Comparison of ENCODE assay signal across 13 cellular contexts in genomic region chr2:237739101-237739500, GRCh38. TPM values are rescaled to one million over a fixed set of nuclear protein-coding genes. Genes with fewer than 3 reads are reported as not detected.
DNase-seq lines count a peak whose midpoint lies in the region; ATAC-seq, FAIRE-seq and TF ChIP-seq lines count a peak whose summit lies in the region.
"Had no signal": no experiment of that assay in that cellular context is flagged by ENCODE, and none has a peak within 500 bp of the region (broad histone marks: within the 10 kb centered on the region; RNA-seq: fewer than 3 reads in every experiment).

No MANE protein-coding gene starts in this region.

- no peak for FAIRE-seq in H54 (lab: Jason Lieb, UNC)
- FAIRE-seq: colon had no signal

- H3K4me1 Mint-ChIP-seq in effector memory CD8-positive, alpha-beta T cell (ENCODE audit: low read depth in 2 of 2) = peaks cover 43 to 48% of the 10 kb centered on the region in 2 donors

- no peaks in the 10 kb centered on the region for H3K9me3 Mint-ChIP-seq in effector memory CD8-positive, alpha-beta T cell
- H3K9me3 Mint-ChIP-seq: activated naive CD4-positive, alpha-beta T cell treated with anti-CD3 and anti-CD28 coated beads, Interleukin-2, amount 50 U/mL, for 24 hours; natural killer cell had no signal

- H3K4me1 ChIP-seq in lung (ENCODE audit: control insufficient read depth in 2 of 2, insufficient read depth in 2 of 2, low read length in 2 of 2) = peaks cover 15 to 22% of the 10 kb centered on the region in 2 donors
- peaks cover 12 to 99% (median 69%) of the 10 kb centered on the region in 6 donors for H3K4me1 ChIP-seq in spleen

- TF ChIP-seq POLR2A in spleen (IDR thresholded peaks at IDR 0.05) = no peak
- TF ChIP-seq POLR2A in H54 (IDR thresholded peaks at IDR 0.05; ENCODE audit: low read depth, low read length) = no peak

- H3K27ac ChIP-seq in lung (ENCODE audit: low read depth in 1 of 2, low read length in 1 of 2) = peak overlapping the region; percentile 61 to 83
- peak overlapping the region in 5 of 8 donors; percentile 5 to 46 (median 22) for H3K27ac ChIP-seq in spleen

- H3K9me3 ChIP-seq in lung (ENCODE audit: control insufficient read depth in 2 of 2, insufficient read depth in 1 of 2, low read length in 1 of 2) = no peaks in the 10 kb centered on the region
- H3K9me3 ChIP-seq in spleen = no peaks in the 10 kb centered on the region

- H3K36me3 ChIP-seq in H7 (replicated peaks; ENCODE audit: control insufficient read depth, insufficient read depth, low read length) = no peaks in the 10 kb centered on the region; the same call in 1 of the 2 replicates
- H3K36me3 ChIP-seq in lung (ENCODE audit: control insufficient read depth in 2 of 2, insufficient read depth in 2 of 2, low read length in 2 of 2) = peaks cover 5 to 9% of the 10 kb centered on the region in 2 donors
- H3K36me3 ChIP-seq in spleen = peaks cover 0 to 78% (median 15%) of the 10 kb centered on the region in 6 donors

- no peaks in the 10 kb centered on the region for H3K27me3 Mint-ChIP-seq in effector memory CD8-positive, alpha-beta T cell
- H3K27me3 Mint-ChIP-seq: activated naive CD4-positive, alpha-beta T cell treated with anti-CD3 and anti-CD28 coated beads, Interleukin-2, amount 50 U/mL, for 24 hours had no signal

- peak; percentile 67 for DNase-seq in H7
- no peak for DNase-seq in effector memory CD8-positive, alpha-beta T cell
- DNase-seq in lung (ENCODE audit: low spot score) = no peak
- DNase-seq in spleen = no peak
- no peak for DNase-seq in H54 (ENCODE audit: insufficient read length, low spot score)
- DNase-seq in NOMO-1 (lab: John Stamatoyannopoulos, UW; ENCODE audit: unreplicated experiment in 2 of 2) = no peak
- DNase-seq in activated CD4-positive, CD25-positive, alpha-beta regulatory T cell treated with anti-CD3 and anti-CD28 coated beads, Interleukin-2, amount 50 U/mL, for 72 hours = no peak
- DNase-seq in superior temporal gyrus (ENCODE audit: extremely low spot score) = no peak
- DNase-seq: activated CD4-positive, alpha-beta T cell treated with anti-CD3 and anti-CD28 coated beads, Interleukin-2, amount 50 U/mL, for 48 hours; DND-41; natural killer cell had no signal

- peak overlapping the region; percentile 72 to 90 for H3K27ac Mint-ChIP-seq in effector memory CD8-positive, alpha-beta T cell
- H3K27ac Mint-ChIP-seq: activated naive CD4-positive, alpha-beta T cell treated with anti-CD3 and anti-CD28 coated beads, Interleukin-2, amount 50 U/mL, for 24 hours had no signal

- intact Hi-C loops in spleen (cut with DNase I; ENCODE audit: low total_unique reads) = no loop called here

- peaks cover 76% of the 10 kb centered on the region for H3K36me3 Mint-ChIP-seq in effector memory CD8-positive, alpha-beta T cell (ENCODE audit: insufficient read depth)
- H3K36me3 Mint-ChIP-seq: natural killer cell had no signal

- H3K4me3 ChIP-seq in H7 (ENCODE audit: insufficient read depth, low read depth, low read length) (no peak overlapping the region), lung (no peak overlapping the region), spleen (no peak overlapping the region)

- WGBS in lung, 2 donors = 60 to 70% methylated on average over 15 of the region's 15 CpGs
- 68 to 84% (median 77%) methylated on average over 15 of the region's 15 CpGs for WGBS in spleen, 5 donors

- peak overlapping the region in 1 of 2 donors; percentile 2 for H3K4me3 Mint-ChIP-seq in effector memory CD8-positive, alpha-beta T cell
- H3K4me3 Mint-ChIP-seq: activated naive CD4-positive, alpha-beta T cell treated with anti-CD3 and anti-CD28 coated beads, Interleukin-2, amount 50 U/mL, for 24 hours; natural killer cell had no signal

- no peak for ATAC-seq in effector memory CD8-positive, alpha-beta T cell (replicated peaks)
- no peak for ATAC-seq in lung (ENCODE audit: insufficient read depth, low FRiP score)
- ATAC-seq: natural killer cell had no signal

- H3K27me3 ChIP-seq in H7 (ENCODE audit: control insufficient read depth, insufficient read depth, low read length) (no peaks in the 10 kb centered on the region), lung (ENCODE audit: control insufficient read depth, insufficient read depth) (no peaks in the 10 kb centered on the region), spleen (replicated peaks in 1 of 7) (no peaks in the 10 kb centered on the region)

- no peak for TF ChIP-seq CTCF in lung (IDR thresholded peaks at IDR 0.05; ENCODE audit: control extremely low read depth, extremely low read depth)
- no peak for TF ChIP-seq CTCF in spleen (IDR thresholded peaks at IDR 0.05 in 8 of 11, conservative IDR thresholded peaks at IDR 0.05 in 3 of 11)

RNA-seq across cellular contexts. Expression of gene RBM44, which starts 59.5 kb away (rescaled TPM):
- total RNA-seq in H7 (2014; rRNA removed; shearing (Covaris generic)) = 0.94 and 1.6 TPM in 2 replicates
- total RNA-seq in lung = 1 to 10 TPM in 1 of 2 donors, under 1 TPM in 1; 0.80 to 4.0 TPM
- polyA plus RNA-seq in lung = under 1 TPM; 0.26 to 0.96 TPM
- total RNA-seq in spleen = 1 to 10 TPM in 6 of 7 donors, under 1 TPM in 1; 0.91 to 3.1 (median 1.5) TPM
- polyA plus RNA-seq in spleen = under 1 TPM; 0.29 to 0.57 (median 0.30) TPM
